In the genomic region with DNA sequence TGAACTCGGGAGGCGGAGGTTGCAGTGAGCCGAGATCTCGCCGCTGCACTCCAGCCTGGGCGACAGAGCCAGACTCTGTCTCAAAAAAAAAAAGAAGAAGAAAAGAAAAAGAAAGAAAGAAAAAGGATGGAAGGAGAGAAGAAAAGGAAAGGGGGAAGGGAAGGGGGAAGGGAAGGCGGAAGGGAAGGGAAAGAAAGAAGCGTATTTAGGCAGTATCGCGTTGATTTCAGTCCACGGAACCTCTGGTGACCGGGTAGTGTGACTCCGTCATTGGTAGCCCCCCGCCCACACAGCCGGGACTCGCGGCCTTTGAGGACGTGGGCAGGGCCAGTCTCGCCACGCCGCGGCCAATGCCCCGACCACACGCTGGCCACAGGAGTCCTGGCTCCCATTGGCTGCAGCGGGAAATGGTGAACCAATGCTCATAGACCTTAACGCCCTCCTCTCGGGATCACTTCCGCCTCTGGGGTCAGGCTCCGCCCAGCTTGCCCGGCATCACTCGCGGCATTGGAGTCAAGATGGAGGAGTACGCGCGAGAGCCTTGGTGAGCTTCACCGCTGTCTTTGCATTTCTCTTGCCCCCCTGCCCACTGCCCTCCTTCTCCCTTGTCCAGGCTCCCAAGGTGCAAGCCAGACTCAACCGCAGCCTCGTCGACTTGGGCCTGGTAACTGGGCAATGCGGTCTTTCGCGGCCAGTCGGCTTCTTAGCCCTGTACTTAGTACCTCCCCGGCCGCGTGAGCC, we compare ENCODE assay signal across 8 cellular contexts. TPM values are rescaled to one million over a fixed set of nuclear protein-coding genes. Genes with fewer than 3 reads are reported as not detected.
DNase-seq lines count a peak whose midpoint lies in the region; ATAC-seq and TF ChIP-seq lines count a peak whose summit lies in the region.

A gene (plus strand): TSS at position 495 of the 741 bp plus-strand sequence. CDS start 24 bp downstream, at position 519.

- H3K4me1 ChIP-seq in CD8-positive, alpha-beta T cell (ENCODE audit: insufficient read depth, low read length): peaks cover 13% of the 10 kb centered on the region
- peaks cover 0 to 4% of the 10 kb centered on the region in 2 donors for H3K4me1 ChIP-seq in lung (ENCODE audit: control insufficient read depth in 2 of 2, insufficient read depth in 2 of 2, low read length in 2 of 2)

- no peaks in the 10 kb centered on the region for H3K27me3 Mint-ChIP-seq in CD8-positive, alpha-beta T cell (ENCODE audit: low read depth)

- POLR2A ChIA-PET in CD8-positive, alpha-beta T cell (lab: Charles Lee): interaction anchor here (0.6 kb wide), 1 partner anchor 933 kb away, joined by 3 read pairs; no protein-coding TSS in a partner anchor

- DNase-seq in CD8-positive, alpha-beta T cell: peak; percentile 82 to 94 (median 88)
- DNase-seq in HS-27A (ENCODE audit: low read depth) (peak; percentile 89), NK-92 (lab: John Stamatoyannopoulos, UW; ENCODE audit: unreplicated experiment) (peak; percentile 43), lung (ENCODE audit: low spot score) (peak; percentile 98)
- peak; percentile 65 to 86 for DNase-seq in activated CD8-positive, alpha-beta memory T cell treated with anti-CD3 and anti-CD28 coated beads for 1 hour (ENCODE audit: extremely low read depth in 1 of 2, low read depth in 1 of 2)
- peak; percentile 89 for DNase-seq in effector CD8-positive, alpha-beta T cell (lab: John Stamatoyannopoulos, UW)
- DNase-seq in stimulated activated CD4-positive, alpha-beta T cell treated with anti-CD3 and anti-CD28 coated beads, TNF-alpha, amount 100 ng/mL, for 4 hours (ENCODE audit: low read depth in 3 of 3): peak; percentile 82 to 84 (median 82)

- peak within 1 kb of the TSS; percentile 96 for H3K27ac Mint-ChIP-seq in CD8-positive, alpha-beta T cell

- H3K36me3 ChIP-seq in CD8-positive, alpha-beta T cell (ENCODE audit: insufficient read depth, low read length): peaks cover 10% of the 10 kb centered on the region
- peaks cover 8 to 14% of the 10 kb centered on the region in 2 donors for H3K36me3 ChIP-seq in lung (ENCODE audit: control insufficient read depth in 2 of 2, insufficient read depth in 2 of 2, low read length in 2 of 2)

- H3K4me1 Mint-ChIP-seq in CD8-positive, alpha-beta T cell (ENCODE audit: low read depth): peaks cover 31% of the 10 kb centered on the region

- peak within 1 kb of the TSS; percentile 86 for H3K27ac ChIP-seq in CD8-positive, alpha-beta T cell (ENCODE audit: low read depth, low read length)
- peak within 1 kb of the TSS; percentile 71 to 96 for H3K27ac ChIP-seq in lung (ENCODE audit: low read depth in 1 of 2, low read length in 1 of 2)

- peak within 1 kb of the TSS; percentile 98 for H3K4me3 ChIP-seq in CD8-positive, alpha-beta T cell (ENCODE audit: low read depth, low read length)
- peak within 1 kb of the TSS; percentile 96 for H3K4me3 ChIP-seq in lung

- CTCF ChIA-PET in CD8-positive, alpha-beta T cell (lab: Charles Lee): interaction anchor here (1.0 to 1.2 kb wide), 3 partner anchors 12 to 59 kb away, joined by 3 read pairs; no protein-coding TSS in a partner anchor

- no peaks in the 10 kb centered on the region for H3K9me3 Mint-ChIP-seq in CD8-positive, alpha-beta T cell

- 0 to 1% methylated on average over 46 of the region's 46 CpGs for WGBS in lung, 2 donors

- no peak for TF ChIP-seq CTCF in CD8-positive, alpha-beta T cell (IDR thresholded peaks at IDR 0.05)
- TF ChIP-seq CTCF in lung (IDR thresholded peaks at IDR 0.05; ENCODE audit: control extremely low read depth, extremely low read depth): no peak

- no peaks in the 10 kb centered on the region for H3K27me3 ChIP-seq in CD8-positive, alpha-beta T cell (ENCODE audit: insufficient read depth, low read length)
- H3K27me3 ChIP-seq in lung (ENCODE audit: control insufficient read depth, insufficient read depth): no peaks in the 10 kb centered on the region

- intact Hi-C loops in CD8-positive, alpha-beta T cell (cut with DNase I, micrococcal nuclease): loop anchor here (1.0 to 10.0 kb wide), 6 partner anchors 27 to 1050 kb away; a partner anchor contains a TSS

- no peaks in the 10 kb centered on the region for H3K9me3 ChIP-seq in CD8-positive, alpha-beta T cell (ENCODE audit: low read length)
- H3K9me3 ChIP-seq in lung (ENCODE audit: control insufficient read depth in 2 of 2, insufficient read depth in 1 of 2, low read length in 1 of 2): no peaks in the 10 kb centered on the region

- ATAC-seq in CD8-positive, alpha-beta T cell: peak; percentile 99
- peak; percentile 97 for ATAC-seq in GM19467 (IDR thresholded peaks at IDR 0.05; ENCODE audit: unreplicated experiment)
- ATAC-seq in lung (ENCODE audit: insufficient read depth, low FRiP score): peak; percentile 100

- peak within 1 kb of the TSS; percentile 98 for H3K4me3 Mint-ChIP-seq in CD8-positive, alpha-beta T cell

- peaks cover 31% of the 10 kb centered on the region for H3K36me3 Mint-ChIP-seq in CD8-positive, alpha-beta T cell

RNA-seq across cellular contexts. Expression of the gene that starts here (rescaled TPM):
- 10 to 100 TPM; 58.0 to 66.6 TPM for total RNA-seq in CD8-positive, alpha-beta T cell
- total RNA-seq in lung: 10 to 100 TPM; 25.9 to 44.4 TPM
- 10 to 100 TPM; 26.1 to 56.1 TPM for polyA plus RNA-seq in lung

Comparison
In these comparisons a context has a peak if more than half of its experiments do, and no peak if none do; other contexts are left out.
1. Peak in every context shown above with its lines: DNase-seq, ATAC-seq, H3K4me3 ChIP-seq and H3K27ac ChIP-seq.
2. DNase-seq: peak in every context shown above with its lines; median percentile 98 in lung; 89 in HS-27A; 89 in effector CD8-positive, alpha-beta T cell; 88 in CD8-positive, alpha-beta T cell; 82 in stimulated activated CD4-positive, alpha-beta T cell treated with anti-CD3 and anti-CD28 coated beads, TNF-alpha, amount 100 ng/mL, for 4 hours; 76 in activated CD8-positive, alpha-beta memory T cell treated with anti-CD3 and anti-CD28 coated beads for 1 hour; 43 in NK-92.